Comparison of ENCODE assay signal across 8 cellular contexts in genomic region chr10:88386878-88387773, GRCh38.
A peak's percentile ranks its signal among the peaks of the same experiment; 100 is the strongest.
DNase-seq lines count a peak whose midpoint lies in the region; ATAC-seq and TF ChIP-seq lines count a peak whose summit lies in the region.

No MANE protein-coding gene starts in this region.

- H3K27ac ChIP-seq in HL-60 (replicated peaks) (peak overlapping the region; percentile 99), VCaP (peak overlapping the region; percentile 88), psoas muscle (peak overlapping the region; percentile 6)

- ATAC-seq in GM19035 (IDR thresholded peaks at IDR 0.05; ENCODE audit: unreplicated experiment) (peak; percentile 27), psoas muscle (peak; percentile 60 to 87 (median 77))

- H3K4me1 ChIP-seq in psoas muscle, result peaks cover 18% of the 10 kb centered on the region

- no peaks in the 10 kb centered on the region for H3K27me3 ChIP-seq in HL-60 (ENCODE audit: insufficient read depth, poor library complexity, severe bottlenecking)
- H3K27me3 ChIP-seq in psoas muscle (ENCODE audit: insufficient read depth in 3 of 3, low read length in 2 of 3), result no peaks in the 10 kb centered on the region

- H3K9me3 ChIP-seq in psoas muscle, result no peaks in the 10 kb centered on the region

- no peaks in the 10 kb centered on the region for H3K36me3 ChIP-seq in psoas muscle (ENCODE audit: insufficient read depth in 1 of 2, low read depth in 1 of 2)

- H3K4me3 ChIP-seq in HL-60 (replicated peaks; ENCODE audit: insufficient read depth, low read length), result no peak overlapping the region
- H3K4me3 ChIP-seq in psoas muscle, result peak overlapping the region; percentile 4

- whole genome bisulfite sequencing in psoas muscle, 3 donors, result 20 to 44% (median 24%) methylated on average over 6 of the region's 6 CpGs

- DNase-seq in AG20443 (ENCODE audit: low spot score) (peak; percentile 76), HL-60 (ENCODE audit: low read depth in 1 of 2, low spot score in 1 of 2) (peak; percentile 80 to 88), glomerular endothelial cell (ENCODE audit: extremely low read depth, low read depth, low spot score) (peak; percentile 47), psoas muscle (no peak), cortex of kidney (lab: John Stamatoyannopoulos, UW) (no peak)
- DNase-seq in activated CD4-positive, alpha-beta T cell treated with anti-CD3 and anti-CD28 coated beads for 48 hours, result no peak

- intact Hi-C loops in psoas muscle (cut with DNase I), result loop anchor here (5.0 kb wide), 2 partner anchors 270 to 525 kb away; partner anchors contain the start of genes KLLN (in 2 of the 2) and PTEN (in 2 of the 2)

- TF ChIP-seq CTCF in HL-60 (IDR thresholded peaks at IDR 0.05; ENCODE audit: insufficient read depth, low read length) (no peak), VCaP (conservative IDR thresholded peaks at IDR 0.05) (no peak), psoas muscle (IDR thresholded peaks at IDR 0.05) (no peak)

Comparison
In these comparisons a context has a peak if more than half of its experiments do, and no peak if none do; other contexts are left out.
1. DNase-seq: peak in AG20443 (single experiment), HL-60 (2 of 2) and glomerular endothelial cell (single experiment); none in psoas muscle (0 of 2), cortex of kidney (single experiment) and activated CD4-positive, alpha-beta T cell treated with anti-CD3 and anti-CD28 coated beads for 48 hours (single experiment).
2. H3K27ac ChIP-seq: peak in every context shown above with its lines; median percentile 99 in HL-60; 88 in VCaP; 6 in psoas muscle.